In genomic region chr7:132168239-132168638, GRCh38 we compare ENCODE assay signal across 7 cellular contexts.
"Had no signal": no experiment of that assay in that cellular context is flagged by ENCODE, and none has a peak within 500 bp of the region (broad histone marks: within the 10 kb centered on the region; RNA-seq: fewer than 3 reads in every experiment).

No MANE protein-coding gene starts in this region.

- ATAC-seq: GM23338, HCT116 had no signal

- H3K36me3 ChIP-seq: HAP-1 had no signal

- H3K4me3 ChIP-seq: GM23338, HAP-1 had no signal

- H3K4me3 Mint-ChIP-seq: GM23338, HFFc6, IgD-negative memory B cell had no signal

- H3K27me3 Mint-ChIP-seq: IgD-negative memory B cell had no signal

- H3K4me1 ChIP-seq: HAP-1 had no signal

- H2AFZ ChIP-seq: GM23338 had no signal

- H3K27ac Mint-ChIP-seq: GM23338, HFFc6, IgD-negative memory B cell had no signal

- DNase-seq: H7, HFFc6, KBM-7 had no signal

- H3K36me3 Mint-ChIP-seq: IgD-negative memory B cell had no signal

- H3K9me3 ChIP-seq: HAP-1 had no signal

- H3K4me2 ChIP-seq: GM23338 had no signal

- H3K9me3 Mint-ChIP-seq: GM23338, HFFc6 had no signal

- H3K4me1 Mint-ChIP-seq: IgD-negative memory B cell had no signal
